26 cellular contexts compared by ENCODE assay signal in the genomic region with DNA sequence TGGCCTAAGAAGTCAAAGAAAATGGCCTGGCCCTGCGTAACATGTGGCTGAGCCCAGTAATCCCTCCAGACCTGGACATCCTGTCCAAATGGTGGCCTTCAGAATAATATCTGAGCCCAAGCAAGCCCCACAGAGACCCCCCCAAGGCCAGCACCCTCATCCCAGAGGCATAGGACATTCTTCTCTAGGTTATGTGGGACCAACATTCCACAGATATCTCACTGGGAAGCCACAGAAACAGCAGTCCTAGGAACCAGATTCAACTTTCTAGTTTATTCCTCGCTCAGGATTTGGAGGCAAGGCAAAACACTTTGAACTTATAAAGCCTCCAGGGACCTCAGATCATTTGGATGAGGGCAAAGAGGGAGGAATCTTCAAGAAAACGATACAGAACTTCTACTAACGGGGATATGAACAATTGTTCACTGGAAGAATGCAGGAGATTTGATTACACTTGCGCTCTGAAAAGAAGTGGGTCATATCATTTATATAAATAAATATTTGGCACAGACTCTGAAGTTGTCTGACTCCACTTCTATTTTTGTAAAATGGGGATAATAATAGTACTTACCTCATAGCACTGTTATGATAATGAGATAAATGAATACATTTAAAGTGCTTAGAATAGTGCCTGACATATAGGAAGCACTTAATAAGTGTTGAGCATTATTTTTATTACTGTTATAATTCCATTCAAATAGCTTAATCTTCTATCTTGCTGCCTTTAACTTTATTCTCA.
A peak's percentile ranks its signal among the peaks of the same experiment; 100 is the strongest.
DNase-seq lines count a peak whose midpoint lies in the region; ATAC-seq and TF ChIP-seq lines count a peak whose summit lies in the region.
"Had no signal": no experiment of that assay in that cellular context is flagged by ENCODE, and none has a peak within 500 bp of the region (broad histone marks: within the 10 kb centered on the region; RNA-seq: fewer than 3 reads in every experiment).

No MANE protein-coding gene starts in this region.

- H3K4me3 ChIP-seq in IMR-90 (ENCODE audit: insufficient read depth, low read depth, low read length) (no peak overlapping the region), heart right ventricle (no peak overlapping the region), trophoblast cell (ENCODE audit: low read depth, low read length) (no peak overlapping the region)
- H3K4me3 ChIP-seq: adrenal gland; BLaER1 treated with 17β-estradiol and CSF1 and Interleukin-3, amounts not matched to agents 10 nM and 100 nM; pancreas; sigmoid colon had no signal

- H3K18ac ChIP-seq in IMR-90 (ENCODE audit: low read depth, low read length) (no peak overlapping the region), trophoblast cell (ENCODE audit: low read length) (no peak overlapping the region)

- H3K9ac ChIP-seq in IMR-90 (ENCODE audit: low read depth, low read length) (no peak overlapping the region), trophoblast cell (ENCODE audit: low read length) (no peak overlapping the region)
- H3K9ac ChIP-seq: BLaER1 treated with 17β-estradiol and CSF1 and Interleukin-3, amounts not matched to agents 10 nM and 100 nM had no signal

- no TSS peak for BruUV-seq in IMR-90 (replicated peaks; lab: Mats Ljungman, UMichigan)

- H3K27me3 ChIP-seq in IMR-90 (ENCODE audit: control insufficient read depth, insufficient read depth, low read length) (no peaks in the 10 kb centered on the region), heart right ventricle (no peaks in the 10 kb centered on the region), trophoblast cell (ENCODE audit: insufficient read depth, low read length) (no peaks in the 10 kb centered on the region)
- H3K27me3 ChIP-seq: adrenal gland; BLaER1 treated with 17β-estradiol and CSF1 and Interleukin-3, amounts not matched to agents 10 nM and 100 nM; pancreas; sigmoid colon had no signal

- H3K27ac ChIP-seq in IMR-90 (ENCODE audit: insufficient read depth, low read length), result no peak overlapping the region
- H3K27ac ChIP-seq in heart right ventricle, result peak overlapping the region; percentile 45 to 93 (median 75)
- H3K27ac ChIP-seq in trophoblast cell (ENCODE audit: low read depth, low read length), result no peak overlapping the region
- H3K27ac ChIP-seq: adrenal gland; BLaER1 treated with 17β-estradiol and CSF1 and Interleukin-3, amounts not matched to agents 10 nM and 100 nM; pancreas had no signal

- H3K4ac ChIP-seq in IMR-90 (ENCODE audit: low read depth, low read length) (peak overlapping the region; percentile 67; the same call in 1 of the 2 replicates), trophoblast cell (ENCODE audit: low read depth, low read length) (no peak overlapping the region)

- POLR2A ChIA-PET in IMR-90 (lab: Charles Lee; ENCODE audit: unreplicated experiment), result no interaction called here

- DNase-seq in IMR-90, result peak; percentile 73
- peak; percentile 6 for DNase-seq in cerebellum (ENCODE audit: low spot score)
- no peak for DNase-seq in heart right ventricle
- no peak for DNase-seq in trophoblast cell
- DNase-seq in globus pallidus (ENCODE audit: low spot score), result no peak
- no peak for DNase-seq in UCSD-AML1 (lab: John Stamatoyannopoulos, UW; ENCODE audit: unreplicated experiment)
- DNase-seq: activated CD4-positive, alpha-beta T cell treated with anti-CD3 and anti-CD28 coated beads, Interleukin-2, amount 10 ng/mL, durations not matched to agents 24 days and 14 days; activated CD8-positive, alpha-beta memory T cell treated with anti-CD3 and anti-CD28 coated beads, Interleukin-2, amount 50 U/mL, for 4 hours; activated effector memory CD4-positive, alpha-beta T cell treated with Interleukin-2 at 50 U/mL for 16 hours; adrenal gland; EL; endodermal cell; hypothalamus; kidney; naive thymus-derived CD4-positive, alpha-beta T cell; NCI-H1694; NCI-H2227 treated with DMSO at 0.1 percent for 48 hours; pancreas; SHP77 treated with DMSO at 0.1 percent for 48 hours; sigmoid colon; stimulated activated CD4-positive, alpha-beta T cell treated with anti-CD3 and anti-CD28 coated beads, Interleukin-1b, Interleukin-23, amount 100 ng/mL, for 48 hours; T-helper 17 cell had no signal

- H2BK5ac ChIP-seq in IMR-90 (ENCODE audit: low read depth, low read length, poor library complexity, severe bottlenecking) (peak overlapping the region; percentile 32), trophoblast cell (ENCODE audit: low read depth, low read length, poor library complexity) (no peak overlapping the region)

- H4K91ac ChIP-seq in IMR-90 (ENCODE audit: insufficient read depth, low read depth, low read length), result no peak overlapping the region
- peak overlapping the region; percentile 57 for H4K91ac ChIP-seq in trophoblast cell (ENCODE audit: low read depth, low read length)

- H3K4me1 ChIP-seq in IMR-90 (ENCODE audit: control insufficient read depth, insufficient read depth, low read length) (peaks cover 5% of the 10 kb centered on the region), heart right ventricle (peaks cover 4 to 30% (median 20%) of the 10 kb centered on the region in 9 donors), trophoblast cell (ENCODE audit: control insufficient read depth in 1 of 2, insufficient read depth in 2 of 2, low read length in 2 of 2) (no peaks in the 10 kb centered on the region)
- H3K4me1 ChIP-seq: BLaER1 treated with 17β-estradiol and CSF1 and Interleukin-3, amounts not matched to agents 10 nM and 100 nM; pancreas had no signal

- H3K9me3 ChIP-seq in IMR-90 (ENCODE audit: control insufficient read depth, insufficient read depth, low read length) (no peaks in the 10 kb centered on the region), heart right ventricle (peaks cover 0 to 4% (median 0%) of the 10 kb centered on the region in 11 donors), trophoblast cell (ENCODE audit: insufficient read depth, low read depth, low read length) (no peaks in the 10 kb centered on the region)
- H3K9me3 ChIP-seq: adrenal gland; BLaER1 treated with 17β-estradiol and CSF1 and Interleukin-3, amounts not matched to agents 10 nM and 100 nM; pancreas; sigmoid colon had no signal

- H2AK5ac ChIP-seq in IMR-90 (ENCODE audit: low read depth, low read length) (no peak overlapping the region), trophoblast cell (ENCODE audit: low read length) (no peak overlapping the region)

- H3K23ac ChIP-seq in IMR-90 (ENCODE audit: low read depth, low read length) (no peak overlapping the region), trophoblast cell (ENCODE audit: low read length) (no peak overlapping the region)

- H3K79me2 ChIP-seq in trophoblast cell (ENCODE audit: control insufficient read depth, insufficient read depth, low read length, poor library complexity), result no peaks in the 10 kb centered on the region

- no CpG with 5 or more reads among the region's 5 CpGs for WGBS in IMR-90 (ENCODE audit: extremely low coverage in 2 of 2, insufficient read length in 1 of 2), 2 experiments
- WGBS in heart right ventricle, 2 donors, result 20 to 34% methylated on average over 5 of the region's 5 CpGs
- no CpG with 5 or more reads among the region's 5 CpGs for WGBS in trophoblast cell (ENCODE audit: extremely low coverage, insufficient coverage, insufficient read length)

- in situ Hi-C loops in IMR-90 (cut with MboI; ENCODE audit: low sequenced_read_pairs), result no loop called here

- TF ChIP-seq CTCF in IMR-90 (conservative IDR thresholded peaks at IDR 0.05; ENCODE audit: low read depth, low read length) (no peak), heart right ventricle (IDR thresholded peaks at IDR 0.05) (no peak)

- H3K14ac ChIP-seq in IMR-90 (replicated peaks; ENCODE audit: low read depth, low read length) (no peak overlapping the region), trophoblast cell (ENCODE audit: low read length) (no peak overlapping the region)

- H3K9me1 ChIP-seq in IMR-90 (ENCODE audit: insufficient read depth, low read length), result peaks cover 5% of the 10 kb centered on the region; the same call in 1 of the 2 replicates

- no peak overlapping the region for H2AK9ac ChIP-seq in IMR-90 (replicated peaks; ENCODE audit: low read depth, low read length, poor library complexity)

- no peak overlapping the region for H2BK12ac ChIP-seq in trophoblast cell (ENCODE audit: low read length)

- intact Hi-C loops in IMR-90 (cut with micrococcal nuclease), result no loop called here
- intact Hi-C loops in heart right ventricle (cut with DNase I), result loop anchor here in 2 of 10 donors (5.0 to 10.0 kb wide), 2 partner anchors 165 to 168 kb away; partner anchors contain the start of gene NUAK1 (in 1 of the 2)

- H3K56ac ChIP-seq in IMR-90 (ENCODE audit: extremely low read depth, insufficient read depth, low read length), result no peak overlapping the region

- no peak overlapping the region; a peak in 1 of 4 replicates for H4K8ac ChIP-seq in IMR-90 (ENCODE audit: low read depth in 2 of 2, low read length in 2 of 2)
- no peak overlapping the region for H4K8ac ChIP-seq in trophoblast cell (ENCODE audit: low read depth, low read length)

- no peaks in the 10 kb centered on the region for H4K20me1 ChIP-seq in IMR-90 (ENCODE audit: insufficient read depth, low read length)
- H4K20me1 ChIP-seq: BLaER1 treated with 17β-estradiol and CSF1 and Interleukin-3, amounts not matched to agents 10 nM and 100 nM had no signal

- H2BK15ac ChIP-seq in IMR-90 (ENCODE audit: low read depth, low read length), result no peak overlapping the region

- no peaks in the 10 kb centered on the region for H3K79me1 ChIP-seq in IMR-90 (ENCODE audit: low read depth in 1 of 2, low read length in 2 of 2)
- H3K79me1 ChIP-seq in trophoblast cell (ENCODE audit: low read length), result peaks cover 3% of the 10 kb centered on the region

- CTCF ChIA-PET in IMR-90 (lab: Yijun Ruan, JAX), result interaction anchor here (0.9 kb wide), 2 partner anchors 11 to 261 kb away, joined by 3 to 5 read pairs; no protein-coding TSS in a partner anchor

- TF ChIP-seq RAD21 in IMR-90 (IDR thresholded peaks at IDR 0.05; ENCODE audit: low read length), result no peak

- no peak overlapping the region for H4K5ac ChIP-seq in IMR-90 (ENCODE audit: low read depth, low read length)

- H2BK120ac ChIP-seq in IMR-90 (ENCODE audit: low read depth, low read length) (peak overlapping the region; percentile 56; the same call in 1 of the 2 replicates), trophoblast cell (ENCODE audit: insufficient read depth, low read length, poor library complexity) (no peak overlapping the region)

- H3K4me2 ChIP-seq in IMR-90 (ENCODE audit: low read depth, low read length) (peak overlapping the region; percentile 42; the same call in 1 of the 2 replicates), trophoblast cell (ENCODE audit: low read length) (no peak overlapping the region)
- H3K4me2 ChIP-seq: BLaER1 treated with 17β-estradiol and CSF1 and Interleukin-3, amounts not matched to agents 10 nM and 100 nM had no signal

- H4K12ac ChIP-seq in trophoblast cell (ENCODE audit: low read depth, low read length), result no peak overlapping the region

- H2BK20ac ChIP-seq in IMR-90 (ENCODE audit: low read depth, low read length), result peak overlapping the region; percentile 51

- peak; percentile 51 for ATAC-seq in IMR-90 (ENCODE audit: low read depth)
- peak; percentile 74 to 95 (median 90) for ATAC-seq in heart right ventricle
- ATAC-seq in GM21528 (IDR thresholded peaks at IDR 0.05; ENCODE audit: low FRiP score, unreplicated experiment), result no peak
- ATAC-seq in GM21515 (IDR thresholded peaks at IDR 0.05; ENCODE audit: unreplicated experiment), result no peak
- ATAC-seq: naive thymus-derived CD4-positive, alpha-beta T cell; pancreas; stimulated activated memory B cell treated with anti-CD40 and anti-IgM and Interleukin-4, amounts not matched to agents 10 μg/mL and 1 μg/mL and 100 μg/mL, for 72 hours; T-helper 17 cell had no signal

- dilution Hi-C loops in IMR-90 (cut with HindIII; ENCODE audit: low sequenced_read_pairs, unreplicated experiment), result no loop called here

- H2AFZ ChIP-seq in IMR-90 (replicated peaks; ENCODE audit: low read length, poor library complexity) (no peak overlapping the region), trophoblast cell (ENCODE audit: insufficient read depth, low read length, poor library complexity) (no peak overlapping the region)

- TF ChIP-seq POLR2A in IMR-90 (IDR thresholded peaks at IDR 0.05; ENCODE audit: low read depth, low read length), result no peak

- H3K36me3 ChIP-seq in IMR-90 (ENCODE audit: control insufficient read depth, insufficient read depth, low read length) (no peaks in the 10 kb centered on the region), heart right ventricle (no peaks in the 10 kb centered on the region), trophoblast cell (ENCODE audit: control insufficient read depth in 1 of 2, insufficient read depth in 2 of 2, low read length in 2 of 2) (no peaks in the 10 kb centered on the region)
- H3K36me3 ChIP-seq: adrenal gland; BLaER1 treated with 17β-estradiol and CSF1 and Interleukin-3, amounts not matched to agents 10 nM and 100 nM; pancreas; sigmoid colon had no signal

Comparison
In these comparisons a context has a peak if more than half of its experiments do, and no peak if none do; other contexts are left out.
1. ATAC-seq: peak in IMR-90 (single experiment) and heart right ventricle (8 of 8); none in GM21528 (single experiment) and GM21515 (single experiment).
2. DNase-seq: peak in IMR-90 (single experiment) and cerebellum (single experiment); none in heart right ventricle (0 of 2), trophoblast cell (0 of 2), globus pallidus (single experiment) and UCSD-AML1 (single experiment).
3. H3K27ac ChIP-seq: peak in heart right ventricle (10 of 10); none in IMR-90 (single experiment) and trophoblast cell (single experiment).